Comparison of ENCODE assay signal across 21 cellular contexts in genomic region chr1:102047724-102048123, GRCh38. TPM values are rescaled to one million over a fixed set of nuclear protein-coding genes. Genes with fewer than 3 reads are reported as not detected.
A peak's percentile ranks its signal among the peaks of the same experiment; 100 is the strongest.
DNase-seq lines count a peak whose midpoint lies in the region; ATAC-seq and TF ChIP-seq lines count a peak whose summit lies in the region.
"Had no signal": no experiment of that assay in that cellular context is flagged by ENCODE, and none has a peak within 500 bp of the region (broad histone marks: within the 10 kb centered on the region; RNA-seq: fewer than 3 reads in every experiment).

No MANE protein-coding gene starts in this region.

- H3K4me1 Mint-ChIP-seq in activated T-helper 1 cell treated with anti-CD3 and anti-CD28 coated beads, Interleukin-12 subunit alpha, Interleukin-12 subunit beta, Interleukin-2, Interleukin-4 antibody, amounts not matched to agents 30 ng/mL and 10 ng/mL and 1 ng/mL, durations not matched to agents 14 hours and 24 hours and 36 hours (ENCODE audit: low read depth), result no peaks in the 10 kb centered on the region
- H3K4me1 Mint-ChIP-seq: CD14-positive monocyte; CD8-positive, alpha-beta memory T cell; GM23338; H9 had no signal

- H3K27me3 Mint-ChIP-seq in activated T-helper 1 cell treated with anti-CD3 and anti-CD28 coated beads, Interleukin-12 subunit alpha, Interleukin-12 subunit beta, Interleukin-2, Interleukin-4 antibody, amounts not matched to agents 30 ng/mL and 10 ng/mL and 1 ng/mL, durations not matched to agents 14 hours and 24 hours and 36 hours (ENCODE audit: insufficient read depth), result no peaks in the 10 kb centered on the region
- H3K27me3 Mint-ChIP-seq: CD4-positive, alpha-beta T cell had no signal

- ATAC-seq in lower lobe of right lung (peak; percentile 52 to 62), GM21360 (IDR thresholded peaks at IDR 0.05; ENCODE audit: unreplicated experiment) (no peak), HG02970 (IDR thresholded peaks at IDR 0.05; ENCODE audit: low FRiP score, unreplicated experiment) (no peak)
- ATAC-seq: A549, GM23338, HCT116 had no signal

- DNase-seq in DMS53 treated with DMSO at 0.1 percent for 48 hours (lab: John Stamatoyannopoulos, UW; ENCODE audit: unreplicated experiment), result peak; percentile 43
- DNase-seq in lower lobe of right lung, result no peak
- peak; percentile 4 for DNase-seq in retina
- DNase-seq in NK-92 (lab: John Stamatoyannopoulos, UW; ENCODE audit: unreplicated experiment), result no peak
- DNase-seq in activated T-helper 1 cell treated with anti-CD3 and anti-CD28 coated beads, Interleukin-12 subunit alpha, Interleukin-12 subunit beta, Interleukin-2, Interleukin-4 antibody, amounts not matched to agents 30 ng/mL and 10 ng/mL and 1 ng/mL, durations not matched to agents 14 hours and 24 hours and 36 hours (ENCODE audit: low spot score), result no peak
- DNase-seq: 8988T; ACHN; AML-193; BE2C; CD4-positive, alpha-beta T cell; CD8-positive, alpha-beta memory T cell; DMS 273 treated with DMSO at 0.1 percent for 48 hours; DND-41; H9 had no signal

- H3K4me3 Mint-ChIP-seq in activated T-helper 1 cell treated with anti-CD3 and anti-CD28 coated beads, Interleukin-12 subunit alpha, Interleukin-12 subunit beta, Interleukin-2, Interleukin-4 antibody, amounts not matched to agents 30 ng/mL and 10 ng/mL and 1 ng/mL, durations not matched to agents 14 hours and 24 hours and 36 hours, result no peak overlapping the region
- H3K4me3 Mint-ChIP-seq: CD14-positive monocyte; CD4-positive, alpha-beta T cell; CD8-positive, alpha-beta memory T cell; GM23338; H9 had no signal

- H3K36me3 ChIP-seq in lower lobe of right lung, result no peaks in the 10 kb centered on the region
- H3K36me3 ChIP-seq: BE2C; BLaER1 treated with 17β-estradiol and CSF1 and Interleukin-3, amounts not matched to agents 10 nM and 100 nM had no signal

- no peak overlapping the region for H3K4me3 ChIP-seq in lower lobe of right lung
- H3K4me3 ChIP-seq: A549; BLaER1 treated with 17β-estradiol and CSF1 and Interleukin-3, amounts not matched to agents 10 nM and 100 nM; GM23338 had no signal

- H3K27ac Mint-ChIP-seq in activated T-helper 1 cell treated with anti-CD3 and anti-CD28 coated beads, Interleukin-12 subunit alpha, Interleukin-12 subunit beta, Interleukin-2, Interleukin-4 antibody, amounts not matched to agents 30 ng/mL and 10 ng/mL and 1 ng/mL, durations not matched to agents 14 hours and 24 hours and 36 hours, result no peak overlapping the region
- H3K27ac Mint-ChIP-seq: CD4-positive, alpha-beta T cell; CD8-positive, alpha-beta memory T cell; GM23338; H9 had no signal

- H3K36me3 Mint-ChIP-seq in activated T-helper 1 cell treated with anti-CD3 and anti-CD28 coated beads, Interleukin-12 subunit alpha, Interleukin-12 subunit beta, Interleukin-2, Interleukin-4 antibody, amounts not matched to agents 30 ng/mL and 10 ng/mL and 1 ng/mL, durations not matched to agents 14 hours and 24 hours and 36 hours (ENCODE audit: low read depth), result no peaks in the 10 kb centered on the region
- H3K36me3 Mint-ChIP-seq: CD14-positive monocyte had no signal

- no peaks in the 10 kb centered on the region for H3K27me3 ChIP-seq in lower lobe of right lung (ENCODE audit: low read depth)
- H3K27me3 ChIP-seq: BE2C; BLaER1 treated with 17β-estradiol and CSF1 and Interleukin-3, amounts not matched to agents 10 nM and 100 nM had no signal

- no peaks in the 10 kb centered on the region for H3K9me3 ChIP-seq in lower lobe of right lung
- H3K9me3 ChIP-seq: A549; BE2C; BLaER1 treated with 17β-estradiol and CSF1 and Interleukin-3, amounts not matched to agents 10 nM and 100 nM had no signal

- intact Hi-C loops in lower lobe of right lung (cut with DNase I), result no loop called here
- intact Hi-C loops in activated T-helper 1 cell treated with anti-CD3 and anti-CD28 coated beads, Interleukin-12 subunit alpha, Interleukin-12 subunit beta, Interleukin-2, Interleukin-4 antibody, amounts not matched to agents 30 ng/mL and 10 ng/mL and 1 ng/mL, durations not matched to agents 14 hours and 24 hours and 36 hours (cut with micrococcal nuclease), result no loop called here

- H3K27ac ChIP-seq in lower lobe of right lung, result no peak overlapping the region
- H3K27ac ChIP-seq: A549; BLaER1 treated with 17β-estradiol and CSF1 and Interleukin-3, amounts not matched to agents 10 nM and 100 nM had no signal

- no peaks in the 10 kb centered on the region for H3K4me1 ChIP-seq in lower lobe of right lung
- H3K4me1 ChIP-seq: A549, BE2C had no signal

- no peak for TF ChIP-seq CTCF in lower lobe of right lung (IDR thresholded peaks at IDR 0.05)

- no peaks in the 10 kb centered on the region for H3K9me3 Mint-ChIP-seq in activated T-helper 1 cell treated with anti-CD3 and anti-CD28 coated beads, Interleukin-12 subunit alpha, Interleukin-12 subunit beta, Interleukin-2, Interleukin-4 antibody, amounts not matched to agents 30 ng/mL and 10 ng/mL and 1 ng/mL, durations not matched to agents 14 hours and 24 hours and 36 hours
- H3K9me3 Mint-ChIP-seq: CD4-positive, alpha-beta T cell; GM23338; H9 had no signal

RNA-seq across cellular contexts. Expression of gene OLFM3, which starts 51.0 kb away (rescaled TPM):
- total RNA-seq in lower lobe of right lung, result not detected
- not detected in 2 replicates for total RNA-seq in activated T-helper 1 cell treated with anti-CD3 and anti-CD28 coated beads, Interleukin-12 subunit alpha, Interleukin-12 subunit beta, Interleukin-2, Interleukin-4 antibody, amounts not matched to agents 30 ng/mL and 10 ng/mL and 1 ng/mL, durations not matched to agents 14 hours and 24 hours and 36 hours
- total RNA-seq: CD4-positive, alpha-beta T cell; CD8-positive, alpha-beta memory T cell had no signal

Comparison
In these comparisons a context has a peak if more than half of its experiments do, and no peak if none do; other contexts are left out.
1. DNase-seq: peak in DMS53 treated with DMSO at 0.1 percent for 48 hours (single experiment) and retina (single experiment); none in lower lobe of right lung (single experiment), NK-92 (single experiment) and activated T-helper 1 cell treated with anti-CD3 and anti-CD28 coated beads, Interleukin-12 subunit alpha, Interleukin-12 subunit beta, Interleukin-2, Interleukin-4 antibody, amounts not matched to agents 30 ng/mL and 10 ng/mL and 1 ng/mL, durations not matched to agents 14 hours and 24 hours and 36 hours (single experiment).
2. ATAC-seq: peak in lower lobe of right lung (2 of 2); none in GM21360 (single experiment) and HG02970 (single experiment).